In genomic region chr12:77724367-77724957, GRCh38 we compare ENCODE assay signal across 8 cellular contexts.
A peak's percentile ranks its signal among the peaks of the same experiment; 100 is the strongest.
DNase-seq lines count a peak whose midpoint lies in the region; ATAC-seq, FAIRE-seq and TF ChIP-seq lines count a peak whose summit lies in the region.

No MANE protein-coding gene starts in this region.

- H3K36me3 Mint-ChIP-seq in astrocyte (ENCODE audit: low read depth, unreplicated experiment) = no peaks in the 10 kb centered on the region
- H3K36me3 Mint-ChIP-seq in naive thymus-derived CD8-positive, alpha-beta T cell = no peaks in the 10 kb centered on the region

- intact Hi-C loops in kidney (cut with DNase I) = no loop called here

- no peak overlapping the region for H3K9ac ChIP-seq in astrocyte (ENCODE audit: low read length)
- no peak overlapping the region for H3K9ac ChIP-seq in kidney (ENCODE audit: low read length in 2 of 2)

- H3K9me3 ChIP-seq in HEK293 (ENCODE audit: control insufficient read depth, insufficient read depth, low read depth, low read length) = no peaks in the 10 kb centered on the region
- no peaks in the 10 kb centered on the region for H3K9me3 ChIP-seq in astrocyte (ENCODE audit: insufficient read depth, low read depth, low read length)
- no peaks in the 10 kb centered on the region for H3K9me3 ChIP-seq in kidney (ENCODE audit: control insufficient read depth in 1 of 2, low read length in 2 of 2)

- no peaks in the 10 kb centered on the region for H3K27me3 ChIP-seq in astrocyte (ENCODE audit: insufficient read depth, low read length)

- TF ChIP-seq CTCF in HEK293 (tag by site-specific recombination; IDR thresholded peaks at IDR 0.05) (no peak), astrocyte (IDR thresholded peaks at IDR 0.05; ENCODE audit: insufficient read depth, low read depth, low read length) (peak; percentile 74), kidney (IDR thresholded peaks at IDR 0.05; ENCODE audit: borderline replicate concordance, extremely low read depth, insufficient read depth) (peak; percentile 60)

- TF ChIP-seq POLR2A in H54 (IDR thresholded peaks at IDR 0.05; ENCODE audit: low read depth, low read length) = no peak

- DNase-seq in DMS153 treated with DMSO at 0.1 percent for 48 hours (lab: John Stamatoyannopoulos, UW; ENCODE audit: unreplicated experiment) (peak; percentile 76), NCI-H2107 treated with DMSO at 0.1 percent for 48 hours (lab: John Stamatoyannopoulos, UW; ENCODE audit: unreplicated experiment) (peak; percentile 79), astrocyte (ENCODE audit: low read depth) (peak; percentile 37), kidney (no peak), H54 (ENCODE audit: insufficient read length, low spot score) (no peak)
- no peak for DNase-seq in naive thymus-derived CD8-positive, alpha-beta T cell

- H3K36me3 ChIP-seq in HEK293 (ENCODE audit: control insufficient read depth in 2 of 2, insufficient read depth in 1 of 2, low read length in 2 of 2) (no peaks in the 10 kb centered on the region), astrocyte (ENCODE audit: insufficient read depth, low read length) (no peaks in the 10 kb centered on the region), kidney (ENCODE audit: control insufficient read depth in 1 of 2, insufficient read depth in 2 of 2, low read length in 2 of 2) (no peaks in the 10 kb centered on the region)

- H3K27ac ChIP-seq in HEK293 (ENCODE audit: extremely low read depth, low read depth, low read length) = no peak overlapping the region
- no peak overlapping the region for H3K27ac ChIP-seq in astrocyte (ENCODE audit: low read depth, low read length)
- H3K27ac ChIP-seq in kidney (ENCODE audit: low read depth in 2 of 2, low read length in 2 of 2) = no peak overlapping the region

- H3K4me3 ChIP-seq in HEK293 (ENCODE audit: low read depth, low read length) (no peak overlapping the region), astrocyte (ENCODE audit: insufficient read depth, low read depth, low read length) (no peak overlapping the region), kidney (ENCODE audit: low read length in 2 of 2) (no peak overlapping the region)

- no peak overlapping the region for H3K4me2 ChIP-seq in astrocyte (ENCODE audit: low read length)

- FAIRE-seq in astrocyte (lab: Jason Lieb, UNC) (peak; percentile 83), kidney (lab: Jason Lieb, UNC) (no peak), H54 (lab: Jason Lieb, UNC) (no peak)

- no peak overlapping the region for H3K4me3 Mint-ChIP-seq in astrocyte (ENCODE audit: unreplicated experiment)
- no peak overlapping the region for H3K4me3 Mint-ChIP-seq in naive thymus-derived CD8-positive, alpha-beta T cell

- no peaks in the 10 kb centered on the region for H3K79me2 ChIP-seq in astrocyte (ENCODE audit: insufficient read depth, low read length)

- H3K9me3 Mint-ChIP-seq in astrocyte (ENCODE audit: unreplicated experiment) = no peaks in the 10 kb centered on the region
- H3K9me3 Mint-ChIP-seq in naive thymus-derived CD8-positive, alpha-beta T cell = peaks cover 0 to 17% (median 8%) of the 10 kb centered on the region in 9 donors

- CTCF ChIA-PET in HEK293 (lab: Yijun Ruan, JAX) = interaction anchor here (0.6 to 1.6 kb wide), 28 partner anchors 10 to 572 kb away, joined by 3 to 93 read pairs (median 3); no protein-coding TSS in a partner anchor

- POLR2A ChIA-PET in HEK293 (lab: Yijun Ruan, JAX) = no interaction called here
- POLR2A ChIA-PET in naive thymus-derived CD8-positive, alpha-beta T cell (lab: Charles Lee) = no interaction called here

- H3K27me3 Mint-ChIP-seq in astrocyte (ENCODE audit: low read depth, unreplicated experiment) = no peaks in the 10 kb centered on the region
- peaks cover 0 to 3% (median 0%) of the 10 kb centered on the region in 5 donors for H3K27me3 Mint-ChIP-seq in naive thymus-derived CD8-positive, alpha-beta T cell

- no peak overlapping the region for H2AFZ ChIP-seq in astrocyte (ENCODE audit: low read depth, low read length)

- ATAC-seq in GM19467 (IDR thresholded peaks at IDR 0.05; ENCODE audit: unreplicated experiment) = no peak
- ATAC-seq in naive thymus-derived CD8-positive, alpha-beta T cell = no peak

- H3K4me1 ChIP-seq in HEK293 (ENCODE audit: control insufficient read depth, insufficient read depth, low read length) = no peaks in the 10 kb centered on the region
- peaks cover 4% of the 10 kb centered on the region for H3K4me1 ChIP-seq in astrocyte (ENCODE audit: insufficient read depth, low read length)
- H3K4me1 ChIP-seq in kidney (ENCODE audit: control insufficient read depth in 1 of 2, insufficient read depth in 1 of 2, low read depth in 1 of 2, low read length in 2 of 2) = no peaks in the 10 kb centered on the region

- H3K4me1 Mint-ChIP-seq in astrocyte (ENCODE audit: low read depth, unreplicated experiment) = peaks cover 34% of the 10 kb centered on the region
- no peaks in the 10 kb centered on the region for H3K4me1 Mint-ChIP-seq in naive thymus-derived CD8-positive, alpha-beta T cell

- peak overlapping the region; percentile 97 for H3K27ac Mint-ChIP-seq in astrocyte (ENCODE audit: unreplicated experiment)
- no peak overlapping the region for H3K27ac Mint-ChIP-seq in naive thymus-derived CD8-positive, alpha-beta T cell

- H4K20me1 ChIP-seq in astrocyte (ENCODE audit: insufficient read depth, low read length) = no peaks in the 10 kb centered on the region

TF ChIP-seq in HEK293, 187 proteins besides CTCF, POLR2A, EP300 and RAD21:
- TF ChIP-seq ZBTB10 (tag by site-specific recombination; IDR thresholded peaks at IDR 0.05) (no peak), ZNF280C (tag by site-specific recombination; IDR thresholded peaks at IDR 0.05) (no peak), ZFHX2 (tag by site-specific recombination; conservative IDR thresholded peaks at IDR 0.05) (no peak), GLIS1 (tag by site-specific recombination; IDR thresholded peaks at IDR 0.05) (no peak), ZNF654 (tag by site-specific recombination; IDR thresholded peaks at IDR 0.05; ENCODE audit: low read depth) (peak; percentile 54), HOXC10 (CRISPR knock-in tag; IDR thresholded peaks at IDR 0.05) (no peak), SP7 (tag by site-specific recombination; IDR thresholded peaks at IDR 0.05) (no peak), ZNF174 (tag by site-specific recombination; IDR thresholded peaks at IDR 0.05) (no peak)

Comparison
In these comparisons a context has a peak if more than half of its experiments do, and no peak if none do; other contexts are left out.
1. DNase-seq: peak in DMS153 treated with DMSO at 0.1 percent for 48 hours (single experiment), NCI-H2107 treated with DMSO at 0.1 percent for 48 hours (single experiment) and astrocyte (single experiment); none in kidney (single experiment), H54 (single experiment) and naive thymus-derived CD8-positive, alpha-beta T cell (0 of 10).